ENCODE assay signal across 12 cellular contexts in the genomic region with DNA sequence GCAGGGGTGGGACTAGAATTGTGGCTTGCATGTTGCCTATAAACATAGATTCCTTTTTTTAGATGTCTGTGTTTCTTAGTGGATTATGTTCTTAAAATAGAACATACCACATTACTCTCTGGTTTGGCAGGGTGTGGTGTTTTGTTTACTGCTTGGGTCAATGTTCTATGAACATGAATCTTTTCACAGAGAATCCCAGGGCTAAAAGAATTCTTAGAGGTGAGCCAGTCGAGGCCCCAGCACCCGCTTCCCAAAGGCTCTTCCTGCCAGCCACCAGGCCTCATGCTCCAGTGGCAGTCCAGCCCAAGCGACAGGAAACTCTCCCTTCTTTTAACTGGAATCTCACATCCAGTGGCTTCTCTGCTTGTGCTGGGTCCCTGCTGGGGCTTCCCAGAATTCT.
A peak's percentile ranks its signal among the peaks of the same experiment; 100 is the strongest.
DNase-seq lines count a peak whose midpoint lies in the region; ATAC-seq and TF ChIP-seq lines count a peak whose summit lies in the region.
"Had no signal": no experiment of that assay in that cellular context is flagged by ENCODE, and none has a peak within 500 bp of the region (broad histone marks: within the 10 kb centered on the region; RNA-seq: fewer than 3 reads in every experiment).

No MANE protein-coding gene starts in this region.

- CTCF ChIA-PET in WTC11 (lab: Charles Lee), result no interaction called here

- DNase-seq in WTC11 (ENCODE audit: low spot score) (no peak), heart right ventricle (no peak), gastrocnemius medialis (no peak), body of pancreas (no peak), NCI-H2227 treated with DMSO at 0.1 percent for 48 hours (lab: John Stamatoyannopoulos, UW) (no peak), NCI-H2029 treated with DMSO at 0.1 percent for 48 hours (lab: John Stamatoyannopoulos, UW) (no peak), glutamatergic neuron (no peak)
- DNase-seq: activated T-cell treated with anti-CD3 and anti-CD28 coated beads for 4 hours, natural killer cell, NCI-H146, SJCRH30 had no signal

- H3K36me3 Mint-ChIP-seq in WTC11, result no peaks in the 10 kb centered on the region
- H3K36me3 Mint-ChIP-seq in glutamatergic neuron (ENCODE audit: unreplicated experiment), result no peaks in the 10 kb centered on the region
- H3K36me3 Mint-ChIP-seq: natural killer cell had no signal

- H3K4me1 ChIP-seq in heart right ventricle (peaks cover 9 to 91% (median 66%) of the 10 kb centered on the region in 9 donors), gastrocnemius medialis (peaks cover 30 to 33% of the 10 kb centered on the region in 2 donors), body of pancreas (no peaks in the 10 kb centered on the region)
- H3K4me1 ChIP-seq: SJCRH30 had no signal

- no peaks in the 10 kb centered on the region for H3K27me3 ChIP-seq in heart right ventricle
- no peaks in the 10 kb centered on the region for H3K27me3 ChIP-seq in gastrocnemius medialis
- no peaks in the 10 kb centered on the region for H3K27me3 ChIP-seq in body of pancreas
- H3K27me3 ChIP-seq: SJCRH30 had no signal

- 16 to 26% methylated on average over 3 of the region's 3 CpGs for WGBS in heart right ventricle, 2 donors
- WGBS in body of pancreas, 2 donors, result 72 to 73% methylated on average over 3 of the region's 3 CpGs

- H3K27me3 Mint-ChIP-seq in WTC11 (ENCODE audit: low read depth), result no peaks in the 10 kb centered on the region
- peaks cover 1% of the 10 kb centered on the region for H3K27me3 Mint-ChIP-seq in glutamatergic neuron (ENCODE audit: unreplicated experiment)

- H3K27ac ChIP-seq in heart right ventricle (peak overlapping the region; percentile 52 to 91 (median 80)), gastrocnemius medialis (peak overlapping the region; percentile 48 to 75 (median 60)), body of pancreas (no peak overlapping the region)
- H3K27ac ChIP-seq: SJCRH30 had no signal

- in situ Hi-C loops in gastrocnemius medialis (cut with MboI; ENCODE audit: low sequenced_read_pairs in 4 of 4), result no loop called here

- TF ChIP-seq CTCF in WTC11 (IDR thresholded peaks at IDR 0.05) (no peak), heart right ventricle (IDR thresholded peaks at IDR 0.05) (no peak), gastrocnemius medialis (IDR thresholded peaks at IDR 0.05 in 4 of 5, conservative IDR thresholded peaks at IDR 0.05 in 1 of 5) (no peak), body of pancreas (IDR thresholded peaks at IDR 0.05) (no peak), glutamatergic neuron (IDR thresholded peaks at IDR 0.05; ENCODE audit: partially characterized antibody, unreplicated experiment) (no peak)

- H3K4me3 ChIP-seq in heart right ventricle (no peak overlapping the region), gastrocnemius medialis (no peak overlapping the region), body of pancreas (no peak overlapping the region)
- H3K4me3 ChIP-seq: SJCRH30 had no signal

- POLR2A ChIA-PET in WTC11 (lab: Charles Lee), result no interaction called here

- H3K36me3 ChIP-seq in heart right ventricle, result no peaks in the 10 kb centered on the region
- no peaks in the 10 kb centered on the region for H3K36me3 ChIP-seq in gastrocnemius medialis
- no peaks in the 10 kb centered on the region for H3K36me3 ChIP-seq in body of pancreas (replicated peaks in 1 of 2; ENCODE audit: insufficient read depth in 1 of 2, low read depth in 2 of 2)
- H3K36me3 ChIP-seq: SJCRH30 had no signal

- H3K9me3 Mint-ChIP-seq in WTC11 (no peaks in the 10 kb centered on the region; the same call in 1 of the 2 replicates), glutamatergic neuron (ENCODE audit: unreplicated experiment) (peaks cover 2% of the 10 kb centered on the region)
- H3K9me3 Mint-ChIP-seq: natural killer cell had no signal

- H3K9me3 ChIP-seq in heart right ventricle (no peaks in the 10 kb centered on the region), gastrocnemius medialis (no peaks in the 10 kb centered on the region), body of pancreas (no peaks in the 10 kb centered on the region)
- H3K9me3 ChIP-seq: SJCRH30 had no signal

- intact Hi-C loops in heart right ventricle (cut with DNase I), result loop anchor here in 1 of 10 donors (5.0 kb wide), 1 partner anchor 46 kb away; no protein-coding TSS in a partner anchor
- intact Hi-C loops in gastrocnemius medialis (cut with DNase I; ENCODE audit: low total_unique reads), result no loop called here
- intact Hi-C loops in body of pancreas (cut with DNase I), result no loop called here

- peaks cover 31% of the 10 kb centered on the region for H3K4me1 Mint-ChIP-seq in WTC11
- peaks cover 9% of the 10 kb centered on the region for H3K4me1 Mint-ChIP-seq in glutamatergic neuron (ENCODE audit: low read depth, unreplicated experiment)

- TF ChIP-seq POLR2A in gastrocnemius medialis (IDR thresholded peaks at IDR 0.05) (no peak), body of pancreas (IDR thresholded peaks at IDR 0.05) (no peak)

- H3K27ac Mint-ChIP-seq in WTC11, result 0 out of 2 replicates have a peak overlapping the region, but pooled peaks have one; percentile 14
- no peak overlapping the region for H3K27ac Mint-ChIP-seq in glutamatergic neuron (ENCODE audit: unreplicated experiment)
- H3K27ac Mint-ChIP-seq: natural killer cell had no signal

- ATAC-seq in GM21723 (IDR thresholded peaks at IDR 0.05; ENCODE audit: unreplicated experiment) (peak; percentile 50), WTC11 (peak; percentile 56), heart right ventricle (peak; percentile 36 to 86 (median 70)), gastrocnemius medialis (peak; percentile 81 to 96), body of pancreas (no peak)
- ATAC-seq: natural killer cell had no signal

- no peak overlapping the region for H3K4me3 Mint-ChIP-seq in WTC11
- no peak overlapping the region for H3K4me3 Mint-ChIP-seq in glutamatergic neuron (ENCODE audit: unreplicated experiment)
- H3K4me3 Mint-ChIP-seq: natural killer cell had no signal

TF ChIP-seq in WTC11, 78 proteins besides CTCF, POLR2A, EP300 and RAD21:
- TF ChIP-seq RELA (CRISPR knock-in tag; IDR thresholded peaks at IDR 0.05; ENCODE audit: borderline replicate concordance), result no peak
- no peak for TF ChIP-seq NFE2L1 (CRISPR knock-in tag; IDR thresholded peaks at IDR 0.05)
- TF ChIP-seq ELF4 (CRISPR knock-in tag; IDR thresholded peaks at IDR 0.05; ENCODE audit: low read depth), result no peak
- TF ChIP-seq RORB (CRISPR knock-in tag; IDR thresholded peaks at IDR 0.05), result no peak
- TF ChIP-seq SMAD3 (CRISPR knock-in tag; IDR thresholded peaks at IDR 0.05; ENCODE audit: borderline replicate concordance), result no peak
- TF ChIP-seq, protein P1, sequence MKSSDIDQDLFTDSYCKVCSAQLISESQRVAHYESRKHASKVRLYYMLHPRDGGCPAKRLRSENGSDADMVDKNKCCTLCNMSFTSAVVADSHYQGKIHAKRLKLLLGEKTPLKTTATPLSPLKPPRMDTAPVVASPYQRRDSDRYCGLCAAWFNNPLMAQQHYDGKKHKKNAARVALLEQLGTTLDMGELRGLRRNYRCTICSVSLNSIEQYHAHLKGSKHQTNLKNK (CRISPR knock-in tag; IDR thresholded peaks at IDR 0.05), result no peak
- TF ChIP-seq, protein P2, sequence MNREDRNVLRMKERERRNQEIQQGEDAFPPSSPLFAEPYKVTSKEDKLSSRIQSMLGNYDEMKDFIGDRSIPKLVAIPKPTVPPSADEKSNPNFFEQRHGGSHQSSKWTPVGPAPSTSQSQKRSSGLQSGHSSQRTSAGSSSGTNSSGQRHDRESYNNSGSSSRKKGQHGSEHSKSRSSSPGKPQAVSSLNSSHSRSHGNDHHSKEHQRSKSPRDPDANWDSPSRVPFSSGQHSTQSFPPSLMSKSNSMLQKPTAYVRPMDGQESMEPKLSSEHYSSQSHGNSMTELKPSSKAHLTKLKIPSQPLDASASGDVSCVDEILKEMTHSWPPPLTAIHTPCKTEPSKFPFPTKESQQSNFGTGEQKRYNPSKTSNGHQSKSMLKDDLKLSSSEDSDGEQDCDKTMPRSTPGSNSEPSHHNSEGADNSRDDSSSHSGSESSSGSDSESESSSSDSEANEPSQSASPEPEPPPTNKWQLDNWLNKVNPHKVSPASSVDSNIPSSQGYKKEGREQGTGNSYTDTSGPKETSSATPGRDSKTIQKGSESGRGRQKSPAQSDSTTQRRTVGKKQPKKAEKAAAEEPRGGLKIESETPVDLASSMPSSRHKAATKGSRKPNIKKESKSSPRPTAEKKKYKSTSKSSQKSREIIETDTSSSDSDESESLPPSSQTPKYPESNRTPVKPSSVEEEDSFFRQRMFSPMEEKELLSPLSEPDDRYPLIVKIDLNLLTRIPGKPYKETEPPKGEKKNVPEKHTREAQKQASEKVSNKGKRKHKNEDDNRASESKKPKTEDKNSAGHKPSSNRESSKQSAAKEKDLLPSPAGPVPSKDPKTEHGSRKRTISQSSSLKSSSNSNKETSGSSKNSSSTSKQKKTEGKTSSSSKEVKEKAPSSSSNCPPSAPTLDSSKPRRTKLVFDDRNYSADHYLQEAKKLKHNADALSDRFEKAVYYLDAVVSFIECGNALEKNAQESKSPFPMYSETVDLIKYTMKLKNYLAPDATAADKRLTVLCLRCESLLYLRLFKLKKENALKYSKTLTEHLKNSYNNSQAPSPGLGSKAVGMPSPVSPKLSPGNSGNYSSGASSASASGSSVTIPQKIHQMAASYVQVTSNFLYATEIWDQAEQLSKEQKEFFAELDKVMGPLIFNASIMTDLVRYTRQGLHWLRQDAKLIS (CRISPR knock-in tag; IDR thresholded peaks at IDR 0.05; ENCODE audit: borderline replicate concordance), result no peak

Comparison
In these comparisons a context has a peak if more than half of its experiments do, and no peak if none do; other contexts are left out.
1. H3K27ac ChIP-seq: peak in heart right ventricle (10 of 10) and gastrocnemius medialis (4 of 4); none in body of pancreas (0 of 4).